In genomic region chr19:48085904-48086864, GRCh38 we compare ENCODE assay signal across 1 cellular context.
TF ChIP-seq lines count a peak whose summit lies in the region.

No MANE protein-coding gene starts in this region.

TF ChIP-seq in SK-N-SH, 30 proteins besides CTCF, POLR2A, EP300 and RAD21 (continued from another document):
- TF ChIP-seq USF2 (IDR thresholded peaks at IDR 0.05; ENCODE audit: borderline replicate concordance, low read depth, low read length): no peak
- TF ChIP-seq REST (IDR thresholded peaks at IDR 0.05; ENCODE audit: low read depth, low read length): no peak
- TF ChIP-seq NFIC (IDR thresholded peaks at IDR 0.05; ENCODE audit: borderline replicate concordance): no peak
- no peak for TF ChIP-seq MEF2A (IDR thresholded peaks at IDR 0.05; ENCODE audit: borderline replicate concordance, low read depth)
- no peak for TF ChIP-seq PBX3 (IDR thresholded peaks at IDR 0.05)
- TF ChIP-seq RFX5 (IDR thresholded peaks at IDR 0.05; ENCODE audit: low read length): no peak
- no peak for TF ChIP-seq TAF1 (IDR thresholded peaks at IDR 0.05; ENCODE audit: borderline replicate concordance, low read depth, low read length)
